In genomic region chr1:68221971-68222355, GRCh38 we compare ENCODE assay signal across 17 cellular contexts. TPM values are rescaled to one million over a fixed set of nuclear protein-coding genes. Genes with fewer than 3 reads are reported as not detected.
A peak's percentile ranks its signal among the peaks of the same experiment; 100 is the strongest.
DNase-seq lines count a peak whose midpoint lies in the region; ATAC-seq and TF ChIP-seq lines count a peak whose summit lies in the region.
"Had no signal": no experiment of that assay in that cellular context is flagged by ENCODE, and none has a peak within 500 bp of the region (broad histone marks: within the 10 kb centered on the region; RNA-seq: fewer than 3 reads in every experiment).

No MANE protein-coding gene starts in this region.

- H3K4me3 ChIP-seq in RWPE2 (ENCODE audit: severe bottlenecking) (no peak overlapping the region), neural progenitor cell (no peak overlapping the region), thyroid gland (replicated peaks in 1 of 3) (no peak overlapping the region)
- H3K4me3 ChIP-seq: heart left ventricle, spleen, testis had no signal

- peak overlapping the region; percentile 30 for H3K4me2 ChIP-seq in neural progenitor cell

- H3K4me1 ChIP-seq in RWPE2 (ENCODE audit: insufficient read depth, poor library complexity, severe bottlenecking) (peaks cover 59% of the 10 kb centered on the region), neural progenitor cell (peaks cover 92% of the 10 kb centered on the region), thyroid gland (no peaks in the 10 kb centered on the region)
- H3K4me1 ChIP-seq: spleen had no signal

- peak overlapping the region; percentile 91 for H3K27ac ChIP-seq in RWPE2 (ENCODE audit: poor library complexity, severe bottlenecking)
- H3K27ac ChIP-seq in neural progenitor cell: no peak overlapping the region
- no peak overlapping the region for H3K27ac ChIP-seq in thyroid gland
- H3K27ac ChIP-seq: spleen, testis had no signal

- intact Hi-C loops in thyroid gland (cut with DNase I): no loop called here

- H3K9ac ChIP-seq in neural progenitor cell: no peak overlapping the region

- DNase-seq in AG08396 (ENCODE audit: low spot score) (peak; percentile 30), RWPE2 (ENCODE audit: low spot score) (no peak), neural progenitor cell (ENCODE audit: low spot score) (no peak), NCI-H2196 treated with DMSO at 0.1 percent for 48 hours (lab: John Stamatoyannopoulos, UW; ENCODE audit: unreplicated experiment) (no peak), thyroid gland (no peak)
- DNase-seq in activated CD4-positive, alpha-beta T cell treated with anti-CD3 and anti-CD28 coated beads, Interleukin-2, amount 50 U/mL, for 4 hours: no peak
- DNase-seq: activated naive CD8-positive, alpha-beta T cell treated with anti-CD3 and anti-CD28 coated beads, Interleukin-2, amount 10 ng/mL, durations not matched to agents 7 days and 5 days; DMS 273 treated with DMSO at 0.1 percent for 48 hours; heart left ventricle; NCI-H1436 treated with DMSO at 0.1 percent for 48 hours; NCI-H526; spleen; testis had no signal

- H3K27me3 ChIP-seq in RWPE2 (ENCODE audit: insufficient read depth, poor library complexity, severe bottlenecking): no peaks in the 10 kb centered on the region
- H3K27me3 ChIP-seq in neural progenitor cell: no peaks in the 10 kb centered on the region
- no peaks in the 10 kb centered on the region for H3K27me3 ChIP-seq in thyroid gland
- H3K27me3 ChIP-seq: heart left ventricle, spleen, testis had no signal

- H2AFZ ChIP-seq in neural progenitor cell (replicated peaks): no peak overlapping the region

- no peak for TF ChIP-seq POLR2A in thyroid gland (IDR thresholded peaks at IDR 0.05)

- peaks cover 90% of the 10 kb centered on the region for H3K79me2 ChIP-seq in neural progenitor cell (ENCODE audit: low read depth)

- H3K9me3 ChIP-seq in RWPE2 (ENCODE audit: severe bottlenecking): no peaks in the 10 kb centered on the region
- H3K9me3 ChIP-seq in neural progenitor cell (ENCODE audit: low read depth): no peaks in the 10 kb centered on the region
- H3K9me3 ChIP-seq in thyroid gland: no peaks in the 10 kb centered on the region
- H3K9me3 ChIP-seq: heart left ventricle, spleen, testis had no signal

- no peak for TF ChIP-seq CTCF in RWPE2 (IDR thresholded peaks at IDR 0.05; ENCODE audit: poor library complexity, severe bottlenecking)
- no peak for TF ChIP-seq CTCF in neural progenitor cell (IDR thresholded peaks at IDR 0.05)
- TF ChIP-seq CTCF in thyroid gland (IDR thresholded peaks at IDR 0.05): no peak

- no peak overlapping the region for H3K4me3 Mint-ChIP-seq in neural progenitor cell
- H3K4me3 Mint-ChIP-seq: activated naive CD8-positive, alpha-beta T cell treated with anti-CD3 and anti-CD28 coated beads, Interleukin-2, amount 10 ng/mL, durations not matched to agents 7 days and 5 days; neural crest cell had no signal

- H3K36me3 ChIP-seq in RWPE2 (ENCODE audit: low read depth): peaks cover 6% of the 10 kb centered on the region
- H3K36me3 ChIP-seq in neural progenitor cell: no peaks in the 10 kb centered on the region
- no peaks in the 10 kb centered on the region for H3K36me3 ChIP-seq in thyroid gland
- H3K36me3 ChIP-seq: heart left ventricle had no signal

- peaks cover 76% of the 10 kb centered on the region for H3K4me1 Mint-ChIP-seq in neural progenitor cell
- H3K4me1 Mint-ChIP-seq: activated naive CD8-positive, alpha-beta T cell treated with anti-CD3 and anti-CD28 coated beads, Interleukin-2, amount 10 ng/mL, durations not matched to agents 7 days and 5 days had no signal

- WGBS in thyroid gland, 2 donors: 77 to 89% methylated on average over 6 of the region's 6 CpGs

- peaks cover 23% of the 10 kb centered on the region for H3F3A ChIP-seq in neural progenitor cell (ENCODE audit: low read depth)

- H3K27me3 Mint-ChIP-seq in neural progenitor cell (ENCODE audit: insufficient read depth, low read depth): no peaks in the 10 kb centered on the region

- H4K20me1 ChIP-seq in neural progenitor cell (ENCODE audit: low read depth): peaks cover 51% of the 10 kb centered on the region

- no peaks in the 10 kb centered on the region for H3K9me3 Mint-ChIP-seq in neural progenitor cell
- H3K9me3 Mint-ChIP-seq: activated naive CD8-positive, alpha-beta T cell treated with anti-CD3 and anti-CD28 coated beads, Interleukin-2, amount 10 ng/mL, durations not matched to agents 7 days and 5 days; neural crest cell had no signal

- H3K36me3 Mint-ChIP-seq in neural progenitor cell: peaks cover 34% of the 10 kb centered on the region
- H3K36me3 Mint-ChIP-seq: activated naive CD8-positive, alpha-beta T cell treated with anti-CD3 and anti-CD28 coated beads, Interleukin-2, amount 10 ng/mL, durations not matched to agents 7 days and 5 days had no signal

- no peak overlapping the region for H3K27ac Mint-ChIP-seq in neural progenitor cell
- H3K27ac Mint-ChIP-seq: activated naive CD8-positive, alpha-beta T cell treated with anti-CD3 and anti-CD28 coated beads, Interleukin-2, amount 10 ng/mL, durations not matched to agents 7 days and 5 days had no signal

- ATAC-seq in RWPE2 (ENCODE audit: low read depth) (peak; percentile 70), esophagus mucosa (peak; percentile 22), GM18907 (IDR thresholded peaks at IDR 0.05; ENCODE audit: unreplicated experiment) (no peak)
- ATAC-seq: left lobe of liver had no signal

RNA-seq across cellular contexts. Expression of gene WLS, which starts 10.4 kb away (rescaled TPM):
- total RNA-seq in esophagus mucosa (70.8 TPM), neural progenitor cell (ENCODE audit: low replicate concordance) (187 and 259 TPM in 2 replicates), thyroid gland (10 to 100 TPM; 20.0 to 52.7 (median 46.7) TPM)
- total RNA-seq: activated naive CD8-positive, alpha-beta T cell treated with anti-CD3 and anti-CD28 coated beads, Interleukin-2, amount 10 ng/mL, durations not matched to agents 7 days and 5 days had no signal
